ENCODE assay signal across 29 cellular contexts in the genomic region with DNA sequence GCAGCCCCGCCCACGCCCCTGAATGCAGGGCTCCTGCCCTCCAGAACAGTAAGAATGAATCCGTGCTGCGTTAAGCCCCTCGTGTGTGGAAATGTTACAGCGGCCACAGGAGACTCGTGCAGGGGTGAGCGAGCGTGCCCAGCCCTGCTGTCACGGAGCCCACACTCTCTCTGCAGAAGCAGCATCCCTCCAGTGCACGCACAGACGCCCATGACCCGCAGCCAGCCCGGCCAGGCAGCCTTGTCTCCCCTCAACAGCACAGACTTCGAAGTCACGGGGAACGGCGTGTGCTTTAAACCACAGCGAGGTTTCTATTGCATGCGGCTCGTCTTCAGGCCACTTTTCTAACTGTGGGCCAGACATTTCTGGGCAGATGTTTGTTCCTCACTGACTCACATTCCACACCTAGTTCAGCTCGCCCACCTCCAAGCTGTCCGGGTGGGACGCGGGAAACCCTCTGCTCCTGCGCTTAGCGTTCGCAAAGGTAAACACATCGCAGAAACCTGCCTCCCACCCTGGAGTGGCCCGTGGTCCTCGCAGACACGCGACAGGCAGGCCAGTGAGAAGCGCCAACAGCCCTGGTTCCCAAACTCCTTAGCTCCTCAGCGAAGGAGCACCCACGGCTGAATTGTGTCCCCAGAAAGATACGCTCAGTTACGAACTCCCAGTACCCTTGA.
DNase-seq lines count a peak whose midpoint lies in the region; ATAC-seq, FAIRE-seq and TF ChIP-seq lines count a peak whose summit lies in the region.
"Had no signal": no experiment of that assay in that cellular context is flagged by ENCODE, and none has a peak within 500 bp of the region (broad histone marks: within the 10 kb centered on the region; RNA-seq: fewer than 3 reads in every experiment).

No MANE protein-coding gene starts in this region.

- H3F3A ChIP-seq in smooth muscle cell (ENCODE audit: low read depth) (no peaks in the 10 kb centered on the region), GM23338 (replicated peaks; ENCODE audit: low read depth) (no peaks in the 10 kb centered on the region)

- H3K27me3 Mint-ChIP-seq in astrocyte (ENCODE audit: low read depth, unreplicated experiment) (peaks cover 2% of the 10 kb centered on the region), GM23338 (ENCODE audit: insufficient read depth, low read depth, poor library complexity) (peaks cover 10% of the 10 kb centered on the region)

- H3K9me3 Mint-ChIP-seq in astrocyte (ENCODE audit: unreplicated experiment) (no peaks in the 10 kb centered on the region), GM23338 (no peaks in the 10 kb centered on the region)
- H3K9me3 Mint-ChIP-seq: activated T-helper 1 cell treated with anti-CD3 and anti-CD28 coated beads, Interleukin-12 subunit alpha, Interleukin-12 subunit beta, Interleukin-2, Interleukin-4 antibody, amounts not matched to agents 30 ng/mL and 10 ng/mL and 1 ng/mL, durations not matched to agents 14 hours and 24 hours and 36 hours had no signal

- no peak for ATAC-seq in HG02623 (IDR thresholded peaks at IDR 0.05; ENCODE audit: unreplicated experiment)
- no peak for ATAC-seq in right cardiac atrium
- ATAC-seq in GM23338, result no peak
- ATAC-seq: activated CD4-positive, CD25-positive, alpha-beta regulatory T cell treated with anti-CD3 and anti-CD28 coated beads, Interleukin-2, amount 50 U/mL, for 24 hours; left lung; T-helper 17 cell had no signal

- H3K9me3 ChIP-seq in HUES48 (ENCODE audit: control insufficient read depth, insufficient read depth, low read length) (no peaks in the 10 kb centered on the region), astrocyte (ENCODE audit: insufficient read depth, low read depth, low read length) (no peaks in the 10 kb centered on the region), kidney (ENCODE audit: control insufficient read depth in 1 of 2, low read length in 2 of 2) (no peaks in the 10 kb centered on the region), smooth muscle cell (replicated peaks; ENCODE audit: low read depth) (no peaks in the 10 kb centered on the region), right cardiac atrium (ENCODE audit: control insufficient read depth, low read length) (no peaks in the 10 kb centered on the region)
- H3K9me3 ChIP-seq: left lung, neutrophil, sigmoid colon, thyroid gland had no signal

- H3K4me2 ChIP-seq in astrocyte (ENCODE audit: low read length), result no peak overlapping the region
- no peak overlapping the region for H3K4me2 ChIP-seq in smooth muscle cell
- no peak overlapping the region for H3K4me2 ChIP-seq in GM23338

- H3K4me3 ChIP-seq in HUES48 (ENCODE audit: low read depth, low read length) (no peak overlapping the region), astrocyte (ENCODE audit: insufficient read depth, low read depth, low read length) (no peak overlapping the region), kidney (ENCODE audit: low read length in 2 of 2) (no peak overlapping the region), smooth muscle cell (no peak overlapping the region), right cardiac atrium (ENCODE audit: low read length) (no peak overlapping the region), GM23338 (no peak overlapping the region)
- H3K4me3 ChIP-seq: dorsolateral prefrontal cortex, left lung, sigmoid colon, thyroid gland had no signal

- H3K27ac ChIP-seq in HUES48 (ENCODE audit: low read depth, low read length), result peak overlapping the region; percentile 40
- H3K27ac ChIP-seq in astrocyte (ENCODE audit: low read depth, low read length), result no peak overlapping the region
- peak overlapping the region in 1 of 2 donors; percentile 85 for H3K27ac ChIP-seq in kidney (ENCODE audit: low read depth in 2 of 2, low read length in 2 of 2)
- H3K27ac ChIP-seq in smooth muscle cell (ENCODE audit: low read depth), result peak overlapping the region; percentile 92
- H3K27ac ChIP-seq in right cardiac atrium (ENCODE audit: low read length), result no peak overlapping the region
- no peak overlapping the region for H3K27ac ChIP-seq in GM23338 (ENCODE audit: low read depth)
- H3K27ac ChIP-seq: dorsolateral prefrontal cortex, left lung, neutrophil, sigmoid colon had no signal

- H4K20me1 ChIP-seq in astrocyte (ENCODE audit: insufficient read depth, low read length), result peaks cover 20% of the 10 kb centered on the region
- no peaks in the 10 kb centered on the region for H4K20me1 ChIP-seq in smooth muscle cell (ENCODE audit: low read depth)
- H4K20me1 ChIP-seq in GM23338 (replicated peaks; ENCODE audit: insufficient read depth), result no peaks in the 10 kb centered on the region

- H3K36me3 ChIP-seq in HUES48 (ENCODE audit: control insufficient read depth, insufficient read depth, low read length) (no peaks in the 10 kb centered on the region), astrocyte (ENCODE audit: insufficient read depth, low read length) (no peaks in the 10 kb centered on the region), kidney (ENCODE audit: control insufficient read depth in 1 of 2, insufficient read depth in 2 of 2, low read length in 2 of 2) (peaks cover 0 to 5% of the 10 kb centered on the region in 2 donors), smooth muscle cell (ENCODE audit: low read depth) (no peaks in the 10 kb centered on the region), GM23338 (ENCODE audit: insufficient read depth) (no peaks in the 10 kb centered on the region)
- H3K36me3 ChIP-seq: left lung, neutrophil, sigmoid colon, thyroid gland had no signal

- intact Hi-C loops in kidney (cut with DNase I), result no loop called here
- intact Hi-C loops in right cardiac atrium (cut with DNase I), result no loop called here

- H2AFZ ChIP-seq in astrocyte (ENCODE audit: low read depth, low read length) (no peak overlapping the region), smooth muscle cell (ENCODE audit: low read depth) (no peak overlapping the region), GM23338 (no peak overlapping the region)

- peaks cover 10% of the 10 kb centered on the region for H3K36me3 Mint-ChIP-seq in astrocyte (ENCODE audit: low read depth, unreplicated experiment)
- H3K36me3 Mint-ChIP-seq in GM23338 (ENCODE audit: low read depth), result no peaks in the 10 kb centered on the region

- H3K27me3 ChIP-seq in HUES48 (ENCODE audit: control insufficient read depth, insufficient read depth, low read length) (no peaks in the 10 kb centered on the region), astrocyte (ENCODE audit: insufficient read depth, low read length) (no peaks in the 10 kb centered on the region), smooth muscle cell (ENCODE audit: low read depth) (no peaks in the 10 kb centered on the region), right cardiac atrium (ENCODE audit: control insufficient read depth, insufficient read depth) (no peaks in the 10 kb centered on the region), GM23338 (ENCODE audit: insufficient read depth) (no peaks in the 10 kb centered on the region)
- H3K27me3 ChIP-seq: neutrophil, thyroid gland had no signal

- no peaks in the 10 kb centered on the region for H3K79me2 ChIP-seq in astrocyte (ENCODE audit: insufficient read depth, low read length)
- H3K79me2 ChIP-seq in smooth muscle cell (ENCODE audit: low read depth), result no peaks in the 10 kb centered on the region
- no peaks in the 10 kb centered on the region for H3K79me2 ChIP-seq in GM23338 (replicated peaks; ENCODE audit: insufficient read depth)

- H3K4me1 ChIP-seq in HUES48 (ENCODE audit: control insufficient read depth, insufficient read depth, low read length) (no peaks in the 10 kb centered on the region), astrocyte (ENCODE audit: insufficient read depth, low read length) (peaks cover 13% of the 10 kb centered on the region), kidney (ENCODE audit: control insufficient read depth in 1 of 2, insufficient read depth in 1 of 2, low read depth in 1 of 2, low read length in 2 of 2) (peaks cover 12 to 22% of the 10 kb centered on the region in 2 donors), smooth muscle cell (ENCODE audit: low read depth) (peaks cover 11% of the 10 kb centered on the region), right cardiac atrium (ENCODE audit: control insufficient read depth, insufficient read depth, low read length) (no peaks in the 10 kb centered on the region), GM23338 (ENCODE audit: insufficient read depth) (no peaks in the 10 kb centered on the region)
- H3K4me1 ChIP-seq: sigmoid colon had no signal

- no peak for FAIRE-seq in astrocyte (lab: Jason Lieb, UNC)
- FAIRE-seq in kidney (lab: Jason Lieb, UNC), result no peak
- FAIRE-seq: GM12892, TTC549 had no signal

- no peaks in the 10 kb centered on the region for H3K9me2 ChIP-seq in GM23338 (ENCODE audit: insufficient read depth)

- H3K4me3 Mint-ChIP-seq in astrocyte (ENCODE audit: unreplicated experiment), result no peak overlapping the region
- H3K4me3 Mint-ChIP-seq in GM23338, result no peak overlapping the region
- H3K4me3 Mint-ChIP-seq: activated T-helper 1 cell treated with anti-CD3 and anti-CD28 coated beads, Interleukin-12 subunit alpha, Interleukin-12 subunit beta, Interleukin-2, Interleukin-4 antibody, amounts not matched to agents 30 ng/mL and 10 ng/mL and 1 ng/mL, durations not matched to agents 14 hours and 24 hours and 36 hours; T-helper 17 cell had no signal

- H3K27ac Mint-ChIP-seq in astrocyte (ENCODE audit: unreplicated experiment) (peak overlapping the region; percentile 43), GM23338 (no peak overlapping the region; the same call in 1 of the 2 replicates)
- H3K27ac Mint-ChIP-seq: activated T-helper 1 cell treated with anti-CD3 and anti-CD28 coated beads, Interleukin-12 subunit alpha, Interleukin-12 subunit beta, Interleukin-2, Interleukin-4 antibody, amounts not matched to agents 30 ng/mL and 10 ng/mL and 1 ng/mL, durations not matched to agents 14 hours and 24 hours and 36 hours; T-helper 17 cell had no signal

- WGBS in smooth muscle cell (ENCODE audit: low lambda C conversion rate), result 82% methylated on average over 38 of the region's 38 CpGs
- WGBS in right cardiac atrium, result 83% methylated on average over 38 of the region's 38 CpGs

- H3K4me1 Mint-ChIP-seq in astrocyte (ENCODE audit: low read depth, unreplicated experiment), result peaks cover 31% of the 10 kb centered on the region
- H3K4me1 Mint-ChIP-seq in GM23338, result peaks cover 2% of the 10 kb centered on the region

- no peak overlapping the region for H3K9ac ChIP-seq in HUES48 (ENCODE audit: low read depth, low read length)
- H3K9ac ChIP-seq in astrocyte (ENCODE audit: low read length), result no peak overlapping the region
- no peak overlapping the region for H3K9ac ChIP-seq in kidney (ENCODE audit: low read length in 2 of 2)
- H3K9ac ChIP-seq in smooth muscle cell (ENCODE audit: low read depth), result peak overlapping the region; percentile 79

- TF ChIP-seq CTCF in astrocyte (IDR thresholded peaks at IDR 0.05; ENCODE audit: insufficient read depth, low read depth, low read length) (no peak), kidney (IDR thresholded peaks at IDR 0.05; ENCODE audit: borderline replicate concordance, extremely low read depth, insufficient read depth) (no peak), smooth muscle cell (IDR thresholded peaks at IDR 0.05; ENCODE audit: borderline replicate concordance, insufficient read depth, poor library complexity, severe bottlenecking) (no peak), GM23338 (conservative IDR thresholded peaks at IDR 0.05; ENCODE audit: low read depth in 2 of 2) (no peak)

- DNase-seq in astrocyte (ENCODE audit: low read depth) (peak; percentile 11), kidney (peak; percentile 73), smooth muscle cell (lab: John Stamatoyannopoulos, UW; ENCODE audit: unreplicated experiment) (no peak), right cardiac atrium (no peak), GM23338 (ENCODE audit: low spot score) (no peak)
- DNase-seq: activated CD4-positive, alpha-beta T cell treated with anti-CD3 and anti-CD28 coated beads, Interleukin-2, amount 50 U/mL, for 4 hours; activated naive CD4-positive, alpha-beta T cell treated with Interleukin-2 at 50 U/mL for 16 hours; C1 segment of cervical spinal cord; COR-L47; KBM-7; mesendoderm; NCI-H1105 treated with DMSO at 0.1 percent for 48 hours; NCI-H187 treated with DMSO at 0.1 percent for 48 hours; NCI-H2171 treated with DMSO at 0.1 percent for 48 hours; NCI-H510A treated with DMSO at 0.1 percent for 48 hours; Right ventricle myocardium superior; sigmoid colon; stimulated activated CD4-positive, alpha-beta T cell treated with anti-CD3 and anti-CD28 coated beads, Interleukin-4, amount 100 ng/mL, for 24 hours; T-helper 17 cell; thyroid gland had no signal

Comparison
In these comparisons a context has a peak if more than half of its experiments do, and no peak if none do; other contexts are left out.
1. H3K27ac ChIP-seq: peak in HUES48 (single experiment) and smooth muscle cell (single experiment); none in astrocyte (single experiment), right cardiac atrium (single experiment) and GM23338 (single experiment).
2. DNase-seq: peak in astrocyte (single experiment) and kidney (single experiment); none in smooth muscle cell (single experiment), right cardiac atrium (0 of 3) and GM23338 (single experiment).